In genomic region chr6:119303164-119303887, GRCh38 we compare ENCODE assay signal across 20 cellular contexts.
"Had no signal": no experiment of that assay in that cellular context is flagged by ENCODE, and none has a peak within 500 bp of the region (broad histone marks: within the 10 kb centered on the region; RNA-seq: fewer than 3 reads in every experiment).

No MANE protein-coding gene starts in this region.

- H3K27me3 ChIP-seq: dorsolateral prefrontal cortex, heart left ventricle, pancreas, sigmoid colon, stomach had no signal

- H3K36me3 ChIP-seq: pancreas had no signal

- H3K4me1 ChIP-seq: psoas muscle had no signal

- H3K4me3 ChIP-seq: dorsolateral prefrontal cortex, heart left ventricle, left ventricle myocardium inferior, lung, pancreas, psoas muscle, sigmoid colon, skin epidermis, stomach had no signal

- DNase-seq: central memory CD4-positive, alpha-beta T cell; cortex of kidney; dorsolateral prefrontal cortex; effector CD8-positive, alpha-beta T cell; heart left ventricle; hypothalamus; left ventricle myocardium inferior; mesenchymal stem cell; naive B cell; occipital lobe; pancreas; psoas muscle; sigmoid colon; stimulated activated CD4-positive, alpha-beta T cell treated with anti-CD3 and anti-CD28 coated beads, Interleukin-2, amount 100 ng/mL, for 24 hours; stimulated activated CD4-positive, alpha-beta T cell treated with anti-CD3 and anti-CD28 coated beads, Interleukin-4, amount 100 ng/mL, for 4 hours; stomach; substantia nigra had no signal

- H3K27me3 Mint-ChIP-seq: naive B cell, type B pancreatic cell had no signal

- H3K27ac Mint-ChIP-seq: naive B cell, type B pancreatic cell had no signal

- H3K27ac ChIP-seq: dorsolateral prefrontal cortex, heart left ventricle, left ventricle myocardium inferior, pancreas, psoas muscle, sigmoid colon, skin epidermis, stomach had no signal

- H3K9me3 Mint-ChIP-seq: naive B cell had no signal

- H3K9me3 ChIP-seq: heart left ventricle, left ventricle myocardium inferior, pancreas, psoas muscle, sigmoid colon, stomach had no signal

- H3K4me3 Mint-ChIP-seq: naive B cell, type B pancreatic cell had no signal
